In genomic region chr6:110414669-110415296, GRCh38 we compare ENCODE assay signal across 13 cellular contexts. TPM values are rescaled to one million over a fixed set of nuclear protein-coding genes. Genes with fewer than 3 reads are reported as not detected.
DNase-seq lines count a peak whose midpoint lies in the region; ATAC-seq and TF ChIP-seq lines count a peak whose summit lies in the region.
"Had no signal": no experiment of that assay in that cellular context is flagged by ENCODE, and none has a peak within 500 bp of the region (broad histone marks: within the 10 kb centered on the region; RNA-seq: fewer than 3 reads in every experiment).

No MANE protein-coding gene starts in this region.

- H3K4me1 ChIP-seq in heart left ventricle: peaks cover 0 to 32% (median 15%) of the 10 kb centered on the region in 12 donors
- H3K4me1 ChIP-seq in osteoblast (ENCODE audit: insufficient read depth, low read length): peaks cover 14% of the 10 kb centered on the region
- peaks cover 0 to 7% of the 10 kb centered on the region in 2 donors for H3K4me1 ChIP-seq in uterus

- H3K27ac ChIP-seq in heart left ventricle (peak overlapping the region; percentile 81 to 92 (median 84)), osteoblast (ENCODE audit: low read depth, low read length) (peak overlapping the region; percentile 52), uterus (peak overlapping the region; percentile 80 to 93)

- no peak for DNase-seq in activated naive CD8-positive, alpha-beta T cell treated with anti-CD3 and anti-CD28 coated beads, Interleukin-2, amount 10 ng/mL, durations not matched to agents 7 days and 5 days
- no peak for DNase-seq in activated naive CD8-positive, alpha-beta T cell treated with anti-CD3 and anti-CD28 coated beads for 36 hours
- DNase-seq in heart left ventricle (peak in 2 of 5 donors; percentile 28 to 43), osteoblast (ENCODE audit: insufficient read length, low spot score, missing footprints) (no peak), uterus (no peak), NCI-H2227 (lab: John Stamatoyannopoulos, UW; ENCODE audit: unreplicated experiment) (no peak), NCI-H1048 (lab: John Stamatoyannopoulos, UW) (no peak)
- DNase-seq in stimulated activated CD4-positive, alpha-beta T cell treated with anti-CD3 and anti-CD28 coated beads, Interleukin-2, amount 100 ng/mL, for 48 hours: no peak
- DNase-seq: activated CD4-positive, alpha-beta T cell treated with anti-CD3 and anti-CD28 coated beads, Interleukin-2, amount 50 U/mL, for 1 hour; amniotic stem cell; foreskin melanocyte; H9; NCI-H187 had no signal

- peak overlapping the region; percentile 95 for H2AFZ ChIP-seq in osteoblast (ENCODE audit: low read length)

- no peaks in the 10 kb centered on the region for H3K36me3 Mint-ChIP-seq in activated naive CD8-positive, alpha-beta T cell treated with anti-CD3 and anti-CD28 coated beads, Interleukin-2, amount 10 ng/mL, durations not matched to agents 7 days and 5 days
- H3K36me3 Mint-ChIP-seq in activated naive CD8-positive, alpha-beta T cell treated with anti-CD3 and anti-CD28 coated beads for 36 hours: no peaks in the 10 kb centered on the region

- peaks cover 1% of the 10 kb centered on the region for H3K4me1 Mint-ChIP-seq in activated naive CD8-positive, alpha-beta T cell treated with anti-CD3 and anti-CD28 coated beads, Interleukin-2, amount 10 ng/mL, durations not matched to agents 7 days and 5 days
- H3K4me1 Mint-ChIP-seq in activated naive CD8-positive, alpha-beta T cell treated with anti-CD3 and anti-CD28 coated beads for 36 hours: peaks cover 3% of the 10 kb centered on the region
- H3K4me1 Mint-ChIP-seq: H9 had no signal

- H3K36me3 ChIP-seq in heart left ventricle: no peaks in the 10 kb centered on the region
- H3K36me3 ChIP-seq in osteoblast (ENCODE audit: insufficient read depth, low read length): no peaks in the 10 kb centered on the region
- H3K36me3 ChIP-seq in uterus: no peaks in the 10 kb centered on the region

- H3K79me2 ChIP-seq in osteoblast (ENCODE audit: insufficient read depth, low read length): no peaks in the 10 kb centered on the region

- H3K4me2 ChIP-seq in osteoblast (ENCODE audit: insufficient read depth, low read length): peak overlapping the region; percentile 93

- H3K4me3 ChIP-seq in heart left ventricle (peak overlapping the region in 11 of 12 donors; percentile 23 to 62 (median 49)), osteoblast (ENCODE audit: insufficient read depth, low read length) (peak overlapping the region; percentile 72), uterus (peak overlapping the region; percentile 27 to 33)

- no peaks in the 10 kb centered on the region for H3K9me3 Mint-ChIP-seq in activated naive CD8-positive, alpha-beta T cell treated with anti-CD3 and anti-CD28 coated beads, Interleukin-2, amount 10 ng/mL, durations not matched to agents 7 days and 5 days
- H3K9me3 Mint-ChIP-seq in activated naive CD8-positive, alpha-beta T cell treated with anti-CD3 and anti-CD28 coated beads for 36 hours: no peaks in the 10 kb centered on the region

- TF ChIP-seq CTCF in heart left ventricle (IDR thresholded peaks at IDR 0.05) (no peak), osteoblast (IDR thresholded peaks at IDR 0.05; ENCODE audit: extremely low read depth, low read depth, low read length) (no peak), uterus (IDR thresholded peaks at IDR 0.05) (no peak)

- ATAC-seq in activated naive CD8-positive, alpha-beta T cell treated with anti-CD3 and anti-CD28 coated beads, Interleukin-2, amount 10 ng/mL, durations not matched to agents 7 days and 5 days (ENCODE audit: low read depth): no peak
- peak; percentile 48 to 68 (median 64) for ATAC-seq in heart left ventricle

- H3K4me3 Mint-ChIP-seq in activated naive CD8-positive, alpha-beta T cell treated with anti-CD3 and anti-CD28 coated beads, Interleukin-2, amount 10 ng/mL, durations not matched to agents 7 days and 5 days: peak overlapping the region; percentile 13
- no peak overlapping the region for H3K4me3 Mint-ChIP-seq in activated naive CD8-positive, alpha-beta T cell treated with anti-CD3 and anti-CD28 coated beads for 36 hours
- H3K4me3 Mint-ChIP-seq: H9 had no signal

- H3K27ac Mint-ChIP-seq in activated naive CD8-positive, alpha-beta T cell treated with anti-CD3 and anti-CD28 coated beads, Interleukin-2, amount 10 ng/mL, durations not matched to agents 7 days and 5 days: no peak overlapping the region
- H3K27ac Mint-ChIP-seq in activated naive CD8-positive, alpha-beta T cell treated with anti-CD3 and anti-CD28 coated beads for 36 hours: no peak overlapping the region
- H3K27ac Mint-ChIP-seq: H9 had no signal

- intact Hi-C loops in heart left ventricle (cut with DNase I) (no loop called here), uterus (cut with DNase I; ENCODE audit: low total_unique reads) (no loop called here)

- 41 to 54% (median 49%) methylated on average over 6 of the region's 6 CpGs for WGBS in heart left ventricle, 4 donors

- no peaks in the 10 kb centered on the region for H3K27me3 ChIP-seq in heart left ventricle
- peaks cover 2% of the 10 kb centered on the region for H3K27me3 ChIP-seq in osteoblast (ENCODE audit: insufficient read depth, low read length)
- no peaks in the 10 kb centered on the region for H3K27me3 ChIP-seq in uterus

- H3K27me3 Mint-ChIP-seq in activated naive CD8-positive, alpha-beta T cell treated with anti-CD3 and anti-CD28 coated beads, Interleukin-2, amount 10 ng/mL, durations not matched to agents 7 days and 5 days: peaks cover 6% of the 10 kb centered on the region
- H3K27me3 Mint-ChIP-seq in activated naive CD8-positive, alpha-beta T cell treated with anti-CD3 and anti-CD28 coated beads for 36 hours: no peaks in the 10 kb centered on the region

- TF ChIP-seq POLR2A in heart left ventricle (IDR thresholded peaks at IDR 0.05): no peak
- TF ChIP-seq POLR2A in uterus (IDR thresholded peaks at IDR 0.05): no peak

- no peaks in the 10 kb centered on the region for H3K9me3 ChIP-seq in heart left ventricle
- H3K9me3 ChIP-seq in osteoblast (ENCODE audit: low read depth, low read length): no peaks in the 10 kb centered on the region
- H3K9me3 ChIP-seq in uterus: no peaks in the 10 kb centered on the region

- POLR2A ChIA-PET in activated naive CD8-positive, alpha-beta T cell treated with anti-CD3 and anti-CD28 coated beads, Interleukin-2, amount 10 ng/mL, durations not matched to agents 7 days and 5 days (lab: Charles Lee): no interaction called here

- no peaks in the 10 kb centered on the region for H4K20me1 ChIP-seq in osteoblast (ENCODE audit: insufficient read depth, low read length)

RNA-seq across cellular contexts. Expression of gene DDO, which starts 0.6 kb away (rescaled TPM):
- not detected for total RNA-seq in activated naive CD8-positive, alpha-beta T cell treated with anti-CD3 and anti-CD28 coated beads, Interleukin-2, amount 10 ng/mL, durations not matched to agents 7 days and 5 days
- total RNA-seq in activated naive CD8-positive, alpha-beta T cell treated with anti-CD3 and anti-CD28 coated beads for 36 hours: not detected
- total RNA-seq in heart left ventricle (10 to 100 TPM; 11.2 to 32.3 (median 20.7) TPM), osteoblast (3.6 and 5.9 TPM in 2 replicates), uterus (1 to 10 TPM in 1 of 4 donors, under 1 TPM in 2, not detected in 1; 0.88 to 3.3 (median 0.97) TPM)
- polyA plus RNA-seq in heart left ventricle: 10 to 100 TPM; 10.9 to 11.1 TPM
- total RNA-seq: H9 had no signal

RNA-seq across cellular contexts. Expression of gene METTL24, which starts 56.6 kb away (rescaled TPM):
- 1 to 10 TPM in 1 of 2 experiments, under 1 TPM in 1; 0.55 to 1.4 TPM for total RNA-seq in activated naive CD8-positive, alpha-beta T cell treated with anti-CD3 and anti-CD28 coated beads, Interleukin-2, amount 10 ng/mL, durations not matched to agents 7 days and 5 days
- total RNA-seq in activated naive CD8-positive, alpha-beta T cell treated with anti-CD3 and anti-CD28 coated beads for 36 hours: under 1 TPM; 0.26 to 0.27 TPM
- total RNA-seq in heart left ventricle: 1 to 10 TPM in 6 of 9 donors, under 1 TPM in 2, not detected in 1; 0.60 to 2.8 (median 1.8) TPM
- polyA plus RNA-seq in heart left ventricle: not detected
- total RNA-seq in osteoblast: 0.29 and 0.36 TPM in 2 replicates
- 10 to 100 TPM in 3 of 4 donors, not detected in 1; 18.0 to 47.2 (median 30.7) TPM for total RNA-seq in uterus
